In genomic region chr6:22668307-22668706, GRCh38 we compare ENCODE assay signal across 18 cellular contexts.
"Had no signal": no experiment of that assay in that cellular context is flagged by ENCODE, and none has a peak within 500 bp of the region (broad histone marks: within the 10 kb centered on the region; RNA-seq: fewer than 3 reads in every experiment).

No MANE protein-coding gene starts in this region.

- DNase-seq: activated CD4-positive, alpha-beta T cell treated with anti-CD3 and anti-CD28 coated beads, Interleukin-2, amount 10 ng/mL, durations not matched to agents 7 days and 5 days; activated CD4-positive, CD25-positive, alpha-beta regulatory T cell; activated CD8-positive, alpha-beta memory T cell treated with anti-CD3 and anti-CD28 coated beads for 24 hours; activated naive CD4-positive, alpha-beta T cell treated with anti-CD3 and anti-CD28 coated beads, Interleukin-2, amount 10 ng/mL, durations not matched to agents 7 days and 5 days; activated T-cell treated with anti-CD3 and anti-CD28 coated beads for 4 hours; adrenal gland; foreskin melanocyte; head of caudate nucleus; islet precursor cell; left lung; pancreas; T-helper 2 cell; thyroid gland had no signal

- H3K9me3 Mint-ChIP-seq: activated CD4-positive, alpha-beta T cell treated with anti-CD3 and anti-CD28 coated beads, Interleukin-2, amount 10 ng/mL, durations not matched to agents 7 days and 5 days; activated naive CD4-positive, alpha-beta T cell treated with anti-CD3 and anti-CD28 coated beads, Interleukin-2, amount 10 ng/mL, durations not matched to agents 7 days and 5 days had no signal

- H3K27me3 Mint-ChIP-seq: activated CD4-positive, alpha-beta T cell treated with anti-CD3 and anti-CD28 coated beads, Interleukin-2, amount 10 ng/mL, durations not matched to agents 7 days and 5 days; activated naive CD4-positive, alpha-beta T cell treated with anti-CD3 and anti-CD28 coated beads, Interleukin-2, amount 10 ng/mL, durations not matched to agents 7 days and 5 days; activated T-helper 17 cell treated with anti-CD3 and anti-CD28 coated beads, Interleukin-2, amount 50 U/mL, for 72 hours had no signal

- H3K27ac Mint-ChIP-seq: activated CD4-positive, alpha-beta T cell treated with anti-CD3 and anti-CD28 coated beads, Interleukin-2, amount 10 ng/mL, durations not matched to agents 7 days and 5 days; activated naive CD4-positive, alpha-beta T cell treated with anti-CD3 and anti-CD28 coated beads, Interleukin-2, amount 10 ng/mL, durations not matched to agents 7 days and 5 days; activated T-helper 17 cell treated with anti-CD3 and anti-CD28 coated beads, Interleukin-2, amount 50 U/mL, for 72 hours; stimulated activated effector memory CD8-positive, alpha-beta T cell treated with anti-CD3 and anti-CD28 coated beads, Interleukin-12 subunit alpha, Interleukin-12 subunit beta, amount 100 ng/mL, for 72 hours had no signal

- H3K4me3 ChIP-seq: adrenal gland, esophagus muscularis mucosa, left lung, pancreas, thyroid gland, vagina had no signal

- ATAC-seq: activated T-helper 17 cell treated with anti-CD3 and anti-CD28 coated beads, Interleukin-2, amount 50 U/mL, for 72 hours; left lung; pancreas; stimulated activated effector memory CD8-positive, alpha-beta T cell treated with anti-CD3 and anti-CD28 coated beads, Interleukin-12 subunit alpha, Interleukin-12 subunit beta, amount 100 ng/mL, for 72 hours had no signal

- H3K4me1 Mint-ChIP-seq: activated CD4-positive, alpha-beta T cell treated with anti-CD3 and anti-CD28 coated beads, Interleukin-2, amount 10 ng/mL, durations not matched to agents 7 days and 5 days; activated naive CD4-positive, alpha-beta T cell treated with anti-CD3 and anti-CD28 coated beads, Interleukin-2, amount 10 ng/mL, durations not matched to agents 7 days and 5 days; activated T-helper 17 cell treated with anti-CD3 and anti-CD28 coated beads, Interleukin-2, amount 50 U/mL, for 72 hours; stimulated activated effector memory CD8-positive, alpha-beta T cell treated with anti-CD3 and anti-CD28 coated beads, Interleukin-12 subunit alpha, Interleukin-12 subunit beta, amount 100 ng/mL, for 72 hours had no signal

- H3K36me3 ChIP-seq: adrenal gland, esophagus muscularis mucosa, left lung, pancreas, thyroid gland, vagina had no signal

- H3K4me3 Mint-ChIP-seq: activated CD4-positive, alpha-beta T cell treated with anti-CD3 and anti-CD28 coated beads, Interleukin-2, amount 10 ng/mL, durations not matched to agents 7 days and 5 days; activated naive CD4-positive, alpha-beta T cell treated with anti-CD3 and anti-CD28 coated beads, Interleukin-2, amount 10 ng/mL, durations not matched to agents 7 days and 5 days; activated T-helper 17 cell treated with anti-CD3 and anti-CD28 coated beads, Interleukin-2, amount 50 U/mL, for 72 hours; neural crest cell; stimulated activated effector memory CD8-positive, alpha-beta T cell treated with anti-CD3 and anti-CD28 coated beads, Interleukin-12 subunit alpha, Interleukin-12 subunit beta, amount 100 ng/mL, for 72 hours had no signal

- H3K27ac ChIP-seq: adrenal gland, esophagus muscularis mucosa, left lung, pancreas, thyroid gland, vagina had no signal

- H3K4me1 ChIP-seq: adrenal gland, left lung, pancreas, thyroid gland, vagina had no signal

- H3K36me3 Mint-ChIP-seq: activated naive CD4-positive, alpha-beta T cell treated with anti-CD3 and anti-CD28 coated beads, Interleukin-2, amount 10 ng/mL, durations not matched to agents 7 days and 5 days; stimulated activated effector memory CD8-positive, alpha-beta T cell treated with anti-CD3 and anti-CD28 coated beads, Interleukin-12 subunit alpha, Interleukin-12 subunit beta, amount 100 ng/mL, for 72 hours had no signal

- H3K9me3 ChIP-seq: adrenal gland, esophagus muscularis mucosa, left lung, pancreas, thyroid gland, vagina had no signal

- H3K27me3 ChIP-seq: adrenal gland, esophagus muscularis mucosa, left lung, pancreas, thyroid gland, vagina had no signal
